8 cellular contexts compared by ENCODE assay signal in the genomic region with DNA sequence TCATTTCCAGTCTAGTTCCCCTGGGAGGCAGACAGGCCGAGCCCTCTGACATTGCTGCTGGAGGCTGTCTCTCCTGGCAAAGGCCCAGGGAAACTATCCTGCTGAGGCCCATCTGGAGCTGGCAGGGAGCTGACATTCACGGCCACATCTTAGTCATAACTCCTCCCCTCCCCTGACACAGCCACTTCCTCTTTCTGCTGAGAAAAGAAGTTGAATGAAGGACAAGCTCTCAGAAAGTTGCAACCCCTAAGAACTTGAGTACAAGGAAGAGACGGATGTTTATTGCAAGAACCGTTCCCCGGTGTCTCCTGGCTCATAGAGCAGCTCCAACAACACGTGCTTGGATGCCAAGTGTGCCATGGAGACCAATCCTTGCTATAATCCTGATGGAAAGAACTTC. TPM values are rescaled to one million over a fixed set of nuclear protein-coding genes. Genes with fewer than 3 reads are reported as not detected.
DNase-seq lines count a peak whose midpoint lies in the region; ATAC-seq and TF ChIP-seq lines count a peak whose summit lies in the region.
"Not testable (repeated sequence)": the region's sequence is repeated elsewhere in the genome, so short reads cannot be mapped to it uniquely, and the experiment has no call there.

No MANE protein-coding gene starts in this region.

- TF ChIP-seq POLR2A in gastroesophageal sphincter (IDR thresholded peaks at IDR 0.05); uterus (IDR thresholded peaks at IDR 0.05): not testable (repeated sequence)

- not testable (repeated sequence) for H3K36me3 ChIP-seq in SJCRH30, gastroesophageal sphincter, uterus

- H3K27me3 Mint-ChIP-seq in HFFc6 (ENCODE audit: insufficient read depth), result not testable (repeated sequence)

- not testable (repeated sequence) for TF ChIP-seq CTCF in HFFc6 (IDR thresholded peaks at IDR 0.05); gastroesophageal sphincter (IDR thresholded peaks at IDR 0.05); uterus (IDR thresholded peaks at IDR 0.05)

- peak; percentile 96 for ATAC-seq in GM18498 (IDR thresholded peaks at IDR 0.05; ENCODE audit: unreplicated experiment)
- ATAC-seq in gastroesophageal sphincter, result peak; percentile 99

- peak overlapping the region; percentile 73 for H3K27ac Mint-ChIP-seq in HFFc6

- intact Hi-C loops in uterus (cut with DNase I; ENCODE audit: low total_unique reads), result not testable (repeated sequence)

- not testable (repeated sequence) for TF ChIP-seq EP300 in gastroesophageal sphincter (IDR thresholded peaks at IDR 0.05)

- not testable (repeated sequence) for H3K27ac ChIP-seq in SJCRH30, uterus
- H3K27ac ChIP-seq in gastroesophageal sphincter, result peak overlapping the region in 2 of 4 donors; percentile 37 to 38

- 0% methylated on average over 2 to 3 of the region's 6 CpGs for WGBS in gastroesophageal sphincter (ENCODE audit: low coverage in 1 of 2), 2 donors

- H3K9me3 ChIP-seq in SJCRH30 (replicated peaks); gastroesophageal sphincter; uterus: not testable (repeated sequence)

- H3K27me3 ChIP-seq in SJCRH30, gastroesophageal sphincter, uterus: not testable (repeated sequence)

- in situ Hi-C loops in KBM-7 (cut with MboI; ENCODE audit: low pct_unique_long_range_greater_than_20kb, low sequenced_read_pairs), result not testable (repeated sequence)

- H3K9me3 Mint-ChIP-seq in HFFc6, result not testable (repeated sequence)

- DNase-seq in HFFc6 (peak; percentile 93), KBM-7 (peak; percentile 90), SJCRH30 (peak; percentile 70 to 74), activated gamma-delta T cell treated with Interleukin-2 at 50 U/mL for 16 hours (peak; percentile 52), pons (ENCODE audit: low spot score) (peak; percentile 71), uterus (peak; percentile 76 to 82)

- H3K36me3 Mint-ChIP-seq in HFFc6 (ENCODE audit: low read depth), result not testable (repeated sequence)

- H3K4me1 Mint-ChIP-seq in HFFc6 (ENCODE audit: low read depth), result not testable (repeated sequence)

- not testable (repeated sequence) for H3K4me1 ChIP-seq in SJCRH30, uterus
- peaks cover 0 to 11% (median 0%) of the 10 kb centered on the region in 3 donors for H3K4me1 ChIP-seq in gastroesophageal sphincter

- not testable (repeated sequence) for H3K4me3 ChIP-seq in SJCRH30, gastroesophageal sphincter, uterus

- 0 out of 2 replicates have a peak overlapping the region, but pooled peaks have one; percentile 36 for H3K4me3 Mint-ChIP-seq in HFFc6

RNA-seq across cellular contexts. Expression of gene POMZP3, which starts 21.1 kb away (rescaled TPM):
- total RNA-seq in HFFc6 (2021; fragmentation: NEBNext Ultra II Directional; extraction: Animal tissue kit (Norgen Biotek cat#: 25700)), result 10 to 100 TPM; 31.0 to 42.9 (median 37.1) TPM
- 15.3 and 16.2 TPM in 2 replicates for total RNA-seq in SJCRH30 (2014; rRNA removed; shearing (Covaris generic))
- total RNA-seq in gastroesophageal sphincter, result 1 to 10 TPM; 3.5 to 8.6 (median 7.2) TPM
- total RNA-seq in uterus, result 10 to 100 TPM in 2 of 4 donors, 1 to 10 TPM in 2; 5.7 to 15.9 (median 9.7) TPM
